In the genomic region with DNA sequence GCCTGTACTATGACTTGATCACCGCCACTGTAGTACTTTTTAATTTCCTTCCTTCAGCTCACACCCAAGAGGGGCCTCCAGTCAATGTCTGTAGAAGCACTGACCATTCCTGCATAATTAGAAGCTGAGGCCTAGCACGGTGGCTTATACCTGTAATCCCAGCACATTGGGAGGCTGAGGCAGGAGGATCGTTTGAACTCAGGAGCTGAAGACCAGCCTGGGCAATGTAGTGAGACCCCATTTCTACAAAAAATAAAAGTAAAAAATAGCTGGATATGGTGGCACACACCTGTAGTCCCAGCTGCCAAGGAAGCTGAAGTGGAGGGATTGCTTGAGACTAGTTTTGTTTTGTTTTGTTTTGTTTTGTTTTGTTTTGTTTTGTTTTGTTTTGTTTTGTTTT, we compare ENCODE assay signal across 23 cellular contexts. TPM values are rescaled to one million over a fixed set of nuclear protein-coding genes. Genes with fewer than 3 reads are reported as not detected.
A peak's percentile ranks its signal among the peaks of the same experiment; 100 is the strongest.
DNase-seq lines count a peak whose midpoint lies in the region; ATAC-seq and TF ChIP-seq lines count a peak whose summit lies in the region.
"Had no signal": no experiment of that assay in that cellular context is flagged by ENCODE, and none has a peak within 500 bp of the region (broad histone marks: within the 10 kb centered on the region; RNA-seq: fewer than 3 reads in every experiment).

No MANE protein-coding gene starts in this region.

- H2AFZ ChIP-seq in OCI-LY1 (ENCODE audit: low read length): no peak overlapping the region

- intact Hi-C loops in activated naive CD4-positive, alpha-beta T cell treated with anti-CD3 and anti-CD28 coated beads for 36 hours (cut with micrococcal nuclease): loop anchor here (5.0 kb wide), 1 partner anchor 73 kb away; no protein-coding TSS in a partner anchor
- intact Hi-C loops in CD8-positive, alpha-beta T cell (cut with DNase I, micrococcal nuclease): no loop called here

- DNase-seq in activated naive CD4-positive, alpha-beta T cell treated with anti-CD3 and anti-CD28 coated beads, Interleukin-2, amount 10 ng/mL, durations not matched to agents 7 days and 5 days: no peak
- no peak for DNase-seq in activated naive CD4-positive, alpha-beta T cell treated with anti-CD3 and anti-CD28 coated beads for 36 hours
- no peak for DNase-seq in CD8-positive, alpha-beta T cell
- DNase-seq in memory B cell (ENCODE audit: low spot score in 2 of 2) (no peak), osteocyte (ENCODE audit: extremely low spot score, unreplicated experiment) (no peak)
- DNase-seq: ACHN; BE2C; C1 segment of cervical spinal cord; Calu3; CD4-positive, CD25-positive, alpha-beta regulatory T cell; DMS53; DND-41; EL; GOT3; H7; IMR-90; KBM-7 had no signal

- H3K79me2 ChIP-seq in OCI-LY1 (ENCODE audit: insufficient read depth, low read length): no peaks in the 10 kb centered on the region

- no peak for TF ChIP-seq CTCF in CD8-positive, alpha-beta T cell (IDR thresholded peaks at IDR 0.05)
- TF ChIP-seq CTCF in OCI-LY1 (IDR thresholded peaks at IDR 0.05; ENCODE audit: low read length) (no peak), osteocyte (IDR thresholded peaks at IDR 0.05) (no peak)

- no peak overlapping the region for H3K4me3 Mint-ChIP-seq in activated naive CD4-positive, alpha-beta T cell treated with anti-CD3 and anti-CD28 coated beads, Interleukin-2, amount 10 ng/mL, durations not matched to agents 7 days and 5 days
- no peak overlapping the region for H3K4me3 Mint-ChIP-seq in activated naive CD4-positive, alpha-beta T cell treated with anti-CD3 and anti-CD28 coated beads for 36 hours
- H3K4me3 Mint-ChIP-seq in CD8-positive, alpha-beta T cell: peak overlapping the region; percentile 43
- no peak overlapping the region for H3K4me3 Mint-ChIP-seq in memory B cell
- no peak overlapping the region for H3K4me3 Mint-ChIP-seq in osteocyte (ENCODE audit: unreplicated experiment)

- peak overlapping the region; percentile 24 for H3K27ac Mint-ChIP-seq in activated naive CD4-positive, alpha-beta T cell treated with anti-CD3 and anti-CD28 coated beads, Interleukin-2, amount 10 ng/mL, durations not matched to agents 7 days and 5 days
- no peak overlapping the region for H3K27ac Mint-ChIP-seq in activated naive CD4-positive, alpha-beta T cell treated with anti-CD3 and anti-CD28 coated beads for 36 hours
- H3K27ac Mint-ChIP-seq in CD8-positive, alpha-beta T cell: peak overlapping the region; percentile 70
- peak overlapping the region; percentile 36 for H3K27ac Mint-ChIP-seq in memory B cell
- H3K27ac Mint-ChIP-seq in osteocyte (ENCODE audit: unreplicated experiment): no peak overlapping the region

- H3K4me1 Mint-ChIP-seq in activated naive CD4-positive, alpha-beta T cell treated with anti-CD3 and anti-CD28 coated beads, Interleukin-2, amount 10 ng/mL, durations not matched to agents 7 days and 5 days: peaks cover 88% of the 10 kb centered on the region
- peaks cover 73% of the 10 kb centered on the region for H3K4me1 Mint-ChIP-seq in activated naive CD4-positive, alpha-beta T cell treated with anti-CD3 and anti-CD28 coated beads for 36 hours (ENCODE audit: low read depth)
- H3K4me1 Mint-ChIP-seq in CD8-positive, alpha-beta T cell (ENCODE audit: low read depth): peaks cover 76% of the 10 kb centered on the region
- H3K4me1 Mint-ChIP-seq in memory B cell: peaks cover 39% of the 10 kb centered on the region
- peaks cover 6% of the 10 kb centered on the region for H3K4me1 Mint-ChIP-seq in osteocyte (ENCODE audit: unreplicated experiment)

- H3F3A ChIP-seq in OCI-LY1 (ENCODE audit: insufficient read depth, low read length): no peaks in the 10 kb centered on the region

- ATAC-seq in CD8-positive, alpha-beta T cell: no peak
- no peak for ATAC-seq in memory B cell (ENCODE audit: low read depth)
- no peak for ATAC-seq in HG03025 (IDR thresholded peaks at IDR 0.05; ENCODE audit: low FRiP score, unreplicated experiment)
- no peak for ATAC-seq in HG02610 (IDR thresholded peaks at IDR 0.05; ENCODE audit: unreplicated experiment)
- ATAC-seq: GM12878, HCT116 had no signal

- no peaks in the 10 kb centered on the region for H3K9me2 ChIP-seq in OCI-LY1 (ENCODE audit: low read depth, low read length)

- H4K20me1 ChIP-seq in OCI-LY1 (ENCODE audit: insufficient read depth, low read length): no peaks in the 10 kb centered on the region

- no peaks in the 10 kb centered on the region for H3K9me3 Mint-ChIP-seq in activated naive CD4-positive, alpha-beta T cell treated with anti-CD3 and anti-CD28 coated beads, Interleukin-2, amount 10 ng/mL, durations not matched to agents 7 days and 5 days
- H3K9me3 Mint-ChIP-seq in activated naive CD4-positive, alpha-beta T cell treated with anti-CD3 and anti-CD28 coated beads for 36 hours: no peaks in the 10 kb centered on the region
- H3K9me3 Mint-ChIP-seq in CD8-positive, alpha-beta T cell: no peaks in the 10 kb centered on the region
- H3K9me3 Mint-ChIP-seq in memory B cell (no peaks in the 10 kb centered on the region), osteocyte (ENCODE audit: unreplicated experiment) (no peaks in the 10 kb centered on the region)
- H3K9me3 Mint-ChIP-seq: CD4-positive, CD25-positive, alpha-beta regulatory T cell had no signal

- POLR2A ChIA-PET in CD8-positive, alpha-beta T cell (lab: Charles Lee): no interaction called here

- H3K36me3 Mint-ChIP-seq in activated naive CD4-positive, alpha-beta T cell treated with anti-CD3 and anti-CD28 coated beads, Interleukin-2, amount 10 ng/mL, durations not matched to agents 7 days and 5 days: peaks cover 82% of the 10 kb centered on the region
- peaks cover 36% of the 10 kb centered on the region for H3K36me3 Mint-ChIP-seq in activated naive CD4-positive, alpha-beta T cell treated with anti-CD3 and anti-CD28 coated beads for 36 hours (ENCODE audit: low read depth)
- H3K36me3 Mint-ChIP-seq in CD8-positive, alpha-beta T cell: peaks cover 72% of the 10 kb centered on the region
- H3K36me3 Mint-ChIP-seq in memory B cell (peaks cover 21% of the 10 kb centered on the region), osteocyte (ENCODE audit: unreplicated experiment) (peaks cover 36% of the 10 kb centered on the region)

- no peak overlapping the region for H3K4me3 ChIP-seq in CD8-positive, alpha-beta T cell (ENCODE audit: low read depth, low read length)
- H3K4me3 ChIP-seq in OCI-LY1 (ENCODE audit: low read depth, low read length, poor library complexity, severe bottlenecking): no peak overlapping the region
- H3K4me3 ChIP-seq: GM12878 had no signal

- H3K4me1 ChIP-seq in CD8-positive, alpha-beta T cell (ENCODE audit: insufficient read depth, low read length): peaks cover 86% of the 10 kb centered on the region
- H3K4me1 ChIP-seq in OCI-LY1 (ENCODE audit: insufficient read depth, low read length, severe bottlenecking): peaks cover 24% of the 10 kb centered on the region
- H3K4me1 ChIP-seq: BE2C had no signal

- no peaks in the 10 kb centered on the region for H3K27me3 ChIP-seq in CD8-positive, alpha-beta T cell (ENCODE audit: insufficient read depth, low read length)
- no peaks in the 10 kb centered on the region for H3K27me3 ChIP-seq in OCI-LY1 (ENCODE audit: insufficient read depth, low read length)
- H3K27me3 ChIP-seq: BE2C had no signal

- H3K36me3 ChIP-seq in CD8-positive, alpha-beta T cell (ENCODE audit: insufficient read depth, low read length): peaks cover 27% of the 10 kb centered on the region
- peaks cover 38% of the 10 kb centered on the region for H3K36me3 ChIP-seq in OCI-LY1 (ENCODE audit: insufficient read depth, low read length)

- CTCF ChIA-PET in activated naive CD4-positive, alpha-beta T cell treated with anti-CD3 and anti-CD28 coated beads, Interleukin-2, amount 10 ng/mL, durations not matched to agents 7 days and 5 days (lab: Charles Lee): interaction anchor here (1.5 to 2.3 kb wide), 3 partner anchors 18 to 72 kb away, joined by 5 to 7 read pairs (median 6); no protein-coding TSS in a partner anchor
- CTCF ChIA-PET in activated naive CD4-positive, alpha-beta T cell treated with anti-CD3 and anti-CD28 coated beads for 36 hours (lab: Charles Lee): interaction anchor here (0.8 to 3.2 kb wide), 4 partner anchors 18 to 124 kb away, joined by 3 to 15 read pairs (median 4); no protein-coding TSS in a partner anchor
- CTCF ChIA-PET in CD8-positive, alpha-beta T cell (lab: Charles Lee): interaction anchor here (1.0 to 5.5 kb wide), 3 partner anchors 9 to 32 kb away, joined by 4 to 26 read pairs (median 20); no protein-coding TSS in a partner anchor

- no peak overlapping the region for H3K4me2 ChIP-seq in OCI-LY1 (ENCODE audit: low read length)

- H3K27me3 Mint-ChIP-seq in activated naive CD4-positive, alpha-beta T cell treated with anti-CD3 and anti-CD28 coated beads, Interleukin-2, amount 10 ng/mL, durations not matched to agents 7 days and 5 days: peaks cover 5% of the 10 kb centered on the region
- H3K27me3 Mint-ChIP-seq in activated naive CD4-positive, alpha-beta T cell treated with anti-CD3 and anti-CD28 coated beads for 36 hours (ENCODE audit: low read depth): no peaks in the 10 kb centered on the region
- H3K27me3 Mint-ChIP-seq in CD8-positive, alpha-beta T cell (ENCODE audit: low read depth): no peaks in the 10 kb centered on the region
- H3K27me3 Mint-ChIP-seq in memory B cell (no peaks in the 10 kb centered on the region), osteocyte (ENCODE audit: unreplicated experiment) (no peaks in the 10 kb centered on the region)
- H3K27me3 Mint-ChIP-seq: CD4-positive, CD25-positive, alpha-beta regulatory T cell had no signal

- H3K27ac ChIP-seq in CD8-positive, alpha-beta T cell (ENCODE audit: low read depth, low read length): no peak overlapping the region
- H3K27ac ChIP-seq in OCI-LY1 (ENCODE audit: low read depth, low read length, poor library complexity, severe bottlenecking): peak overlapping the region; percentile 12
- H3K27ac ChIP-seq: HL-60 had no signal

- H3K9me3 ChIP-seq in CD8-positive, alpha-beta T cell (ENCODE audit: low read length): no peaks in the 10 kb centered on the region
- H3K9me3 ChIP-seq in OCI-LY1 (ENCODE audit: low read length): no peaks in the 10 kb centered on the region
- H3K9me3 ChIP-seq: BE2C had no signal

- no peak overlapping the region for H3K9ac ChIP-seq in OCI-LY1 (ENCODE audit: low read length)

RNA-seq across cellular contexts. Expression of a gene that starts 5.9 kb away (rescaled TPM):
- 10 to 100 TPM; 45.7 to 50.3 TPM for total RNA-seq in activated naive CD4-positive, alpha-beta T cell treated with anti-CD3 and anti-CD28 coated beads for 36 hours
- total RNA-seq in CD8-positive, alpha-beta T cell: 10 to 100 TPM; 50.8 to 56.5 TPM
- total RNA-seq in osteocyte: 49.0 and 50.0 TPM in 2 replicates

RNA-seq across cellular contexts. Expression of a gene that starts 36.4 kb away (rescaled TPM):
- 100 to 1,000 TPM; 325 to 328 TPM for total RNA-seq in activated naive CD4-positive, alpha-beta T cell treated with anti-CD3 and anti-CD28 coated beads for 36 hours
- 100 to 1,000 TPM; 194 to 199 TPM for total RNA-seq in CD8-positive, alpha-beta T cell
- total RNA-seq in osteocyte: 102 and 103 TPM in 2 replicates

RNA-seq across cellular contexts. Expression of a gene that starts 45.6 kb away (rescaled TPM):
- total RNA-seq in activated naive CD4-positive, alpha-beta T cell treated with anti-CD3 and anti-CD28 coated beads for 36 hours: 10 to 100 TPM; 93.9 to 95.2 TPM
- 100 to 1,000 TPM; 104 to 107 TPM for total RNA-seq in CD8-positive, alpha-beta T cell
- 46.3 and 56.6 TPM in 2 replicates for total RNA-seq in osteocyte

Comparison
In these comparisons a context has a peak if more than half of its experiments do, and no peak if none do; other contexts are left out.
1. H3K27ac Mint-ChIP-seq: peak in activated naive CD4-positive, alpha-beta T cell treated with anti-CD3 and anti-CD28 coated beads, Interleukin-2, amount 10 ng/mL, durations not matched to agents 7 days and 5 days (single experiment), CD8-positive, alpha-beta T cell (single experiment) and memory B cell (single experiment); none in activated naive CD4-positive, alpha-beta T cell treated with anti-CD3 and anti-CD28 coated beads for 36 hours (single experiment) and osteocyte (single experiment).